ENCODE assay signal across 1 cellular context in genomic region chr7:137778511-137778910, GRCh38.
TF ChIP-seq lines count a peak whose summit lies in the region.

No MANE protein-coding gene starts in this region.

TF ChIP-seq in HepG2, 621 proteins besides CTCF, POLR2A, EP300 and RAD21 (continued from another document):
- TF ChIP-seq MAFK (conservative IDR thresholded peaks at IDR 0.05 in 1 of 2, IDR thresholded peaks at IDR 0.05 in 1 of 2; ENCODE audit: low read length in 2 of 2) (peak; percentile 55 to 68), CHD4 (IDR thresholded peaks at IDR 0.05; ENCODE audit: borderline replicate concordance, low read length) (no peak)
TF ChIP-seq in HepG2: peak in this region for 2.
